ENCODE assay signal across 38 cellular contexts in genomic region chr13:44592448-44592847, GRCh38.
"Had no signal": no experiment of that assay in that cellular context is flagged by ENCODE, and none has a peak within 500 bp of the region (broad histone marks: within the 10 kb centered on the region; RNA-seq: fewer than 3 reads in every experiment).

No MANE protein-coding gene starts in this region.

- H3K36me3 Mint-ChIP-seq: activated CD4-positive, alpha-beta memory T cell treated with anti-CD3 and anti-CD28 coated beads for 36 hours; activated naive CD4-positive, alpha-beta T cell treated with anti-CD3 and anti-CD28 coated beads, Interleukin-2, amount 50 U/mL, for 72 hours; activated naive CD8-positive, alpha-beta T cell treated with anti-CD3 and anti-CD28 coated beads for 36 hours had no signal

- H3K27me3 ChIP-seq: adrenal gland, body of pancreas, brain microvascular endothelial cell, breast epithelium had no signal

- FAIRE-seq: astrocyte, TTC549 had no signal

- DNase-seq: activated B cell treated with CpG ODN at 0.5 μM for 24 hours; activated CD4-positive, alpha-beta memory T cell treated with anti-CD3 and anti-CD28 coated beads for 36 hours; activated CD4-positive, alpha-beta T cell treated with anti-CD3 and anti-CD28 coated beads for 4 hours; activated CD4-positive, alpha-beta T cell treated with anti-CD3 and anti-CD28 coated beads, Interleukin-2, amount 10 ng/mL, durations not matched to agents 24 days and 14 days; activated CD4-positive, alpha-beta T cell treated with anti-CD3 and anti-CD28 coated beads, Interleukin-2, amount 50 U/mL, for 1 hour; activated CD4-positive, alpha-beta T cell treated with anti-CD3 and anti-CD28 coated beads, Interleukin-2, amount 50 U/mL, for 4 hours; activated CD4-positive, CD25-positive, alpha-beta regulatory T cell treated with anti-CD3 and anti-CD28 coated beads, Interleukin-2, amount 50 U/mL, for 72 hours; activated CD8-positive, alpha-beta memory T cell treated with anti-CD3 and anti-CD28 coated beads, Interleukin-2, amount 50 U/mL, for 4 hours; activated CD8-positive, alpha-beta T cell treated with anti-CD3 and anti-CD28 coated beads for 36 hours; activated effector memory CD4-positive, alpha-beta T cell treated with anti-CD3 and anti-CD28 coated beads, Interleukin-2, amount 50 U/mL, for 16 hours; activated gamma-delta T cell treated with Interleukin-2 at 50 U/mL for 16 hours; activated naive CD4-positive, alpha-beta T cell; activated naive CD4-positive, alpha-beta T cell treated with anti-CD3 and anti-CD28 coated beads for 36 hours; activated naive CD4-positive, alpha-beta T cell treated with anti-CD3 and anti-CD28 coated beads, Interleukin-2, amount 50 U/mL, for 16 hours; activated naive CD8-positive, alpha-beta T cell treated with anti-CD3 and anti-CD28 coated beads for 36 hours; activated T-cell treated with anti-CD3 and anti-CD28 coated beads for 4 hours; activated T-cell treated with anti-CD3 and anti-CD28 coated beads, Interleukin-2, amount 50 U/mL, for 1 hour; activated T-cell treated with anti-CD3 and anti-CD28 coated beads, Interleukin-2, amount 50 U/mL, for 4 hours; activated T-cell treated with anti-CD3 and anti-CD28 coated beads, Interleukin-2, amount 50 U/mL, for 72 hours; adrenal gland; amniotic stem cell; aorta; body of pancreas; brain microvascular endothelial cell; central memory CD4-positive, alpha-beta T cell; SW 1271; T-helper 1 cell; T-helper 2 cell; T-helper 9 cell had no signal

- H3K27ac ChIP-seq: adrenal gland, body of pancreas, brain microvascular endothelial cell, breast epithelium, VCaP had no signal

- H3K4me3 ChIP-seq: adrenal gland, body of pancreas, breast epithelium had no signal

- H3K4me1 ChIP-seq: adrenal gland, body of pancreas, breast epithelium had no signal

- H3K36me3 ChIP-seq: adrenal gland, brain microvascular endothelial cell, breast epithelium had no signal

- H3K9me3 Mint-ChIP-seq: activated B cell treated with CpG ODN at 0.5 μM for 24 hours; activated CD4-positive, alpha-beta T cell treated with anti-CD3 and anti-CD28 coated beads, Interleukin-2, amount 10 ng/mL, durations not matched to agents 24 days and 14 days; activated naive CD4-positive, alpha-beta T cell treated with anti-CD3 and anti-CD28 coated beads for 36 hours; activated naive CD4-positive, alpha-beta T cell treated with anti-CD3 and anti-CD28 coated beads, Interleukin-2, amount 50 U/mL, for 72 hours; activated naive CD8-positive, alpha-beta T cell treated with anti-CD3 and anti-CD28 coated beads for 36 hours; activated T-cell treated with anti-CD3 and anti-CD28 coated beads, Interleukin-2, amount 50 U/mL, for 72 hours; activated T-helper 17 cell treated with anti-CD3 and anti-CD28 coated beads, Interleukin-2, amount 50 U/mL, for 72 hours had no signal

- H3K4me1 Mint-ChIP-seq: activated B cell treated with CpG ODN at 0.5 μM for 24 hours; activated CD4-positive, alpha-beta T cell treated with anti-CD3 and anti-CD28 coated beads, Interleukin-2, amount 10 ng/mL, durations not matched to agents 24 days and 14 days; activated T-helper 17 cell treated with anti-CD3 and anti-CD28 coated beads, Interleukin-2, amount 50 U/mL, for 72 hours had no signal

- H3K4me3 Mint-ChIP-seq: activated B cell treated with CpG ODN at 0.5 μM for 24 hours; activated CD4-positive, alpha-beta memory T cell treated with anti-CD3 and anti-CD28 coated beads for 36 hours; activated CD4-positive, alpha-beta T cell treated with anti-CD3 and anti-CD28 coated beads, Interleukin-2, amount 10 ng/mL, durations not matched to agents 24 days and 14 days; activated CD8-positive, alpha-beta T cell treated with anti-CD3 and anti-CD28 coated beads for 36 hours; activated naive CD4-positive, alpha-beta T cell treated with anti-CD3 and anti-CD28 coated beads for 36 hours; activated naive CD8-positive, alpha-beta T cell treated with anti-CD3 and anti-CD28 coated beads for 36 hours; activated T-cell treated with anti-CD3 and anti-CD28 coated beads, Interleukin-2, amount 50 U/mL, for 4 hours; activated T-cell treated with anti-CD3 and anti-CD28 coated beads, Interleukin-2, amount 50 U/mL, for 72 hours; activated T-helper 1 cell treated with anti-CD3 and anti-CD28 coated beads, Interleukin-12 subunit alpha, Interleukin-12 subunit beta, Interleukin-2, Interleukin-4 antibody, amounts not matched to agents 30 ng/mL and 10 ng/mL and 1 ng/mL, durations not matched to agents 14 hours and 24 hours and 36 hours; activated T-helper 17 cell treated with anti-CD3 and anti-CD28 coated beads, Interleukin-2, amount 50 U/mL, for 72 hours; T-helper 1 cell treated with Interleukin-12 subunit alpha and Interleukin-12 subunit beta and Interleukin-4 antibody, amounts not matched to agents 30 μg/mL and 1 μg/mL, for 36 hours; T-helper 2 cell treated with Interferon-gamma antibody and Interleukin-4, amounts not matched to agents 5 μg/mL and 100 μg/mL, for 36 hours had no signal

- H3K9me3 ChIP-seq: adrenal gland, body of pancreas, breast epithelium had no signal

- ATAC-seq: activated CD8-positive, alpha-beta T cell treated with anti-CD3 and anti-CD28 coated beads for 36 hours; activated naive CD4-positive, alpha-beta T cell treated with anti-CD3 and anti-CD28 coated beads, Interleukin-2, amount 50 U/mL, for 72 hours; activated T-cell treated with anti-CD3 and anti-CD28 coated beads, Interleukin-2, amount 50 U/mL, for 4 hours; activated T-cell treated with anti-CD3 and anti-CD28 coated beads, Interleukin-2, amount 50 U/mL, for 72 hours; activated T-helper 17 cell treated with anti-CD3 and anti-CD28 coated beads, Interleukin-2, amount 50 U/mL, for 72 hours; body of pancreas had no signal

- H3K27ac Mint-ChIP-seq: activated B cell treated with CpG ODN at 0.5 μM for 24 hours; activated CD4-positive, alpha-beta memory T cell treated with anti-CD3 and anti-CD28 coated beads for 36 hours; activated CD4-positive, alpha-beta T cell treated with anti-CD3 and anti-CD28 coated beads, Interleukin-2, amount 10 ng/mL, durations not matched to agents 24 days and 14 days; activated CD8-positive, alpha-beta T cell treated with anti-CD3 and anti-CD28 coated beads for 36 hours; activated naive CD4-positive, alpha-beta T cell treated with anti-CD3 and anti-CD28 coated beads for 36 hours; activated naive CD4-positive, alpha-beta T cell treated with anti-CD3 and anti-CD28 coated beads, Interleukin-2, amount 50 U/mL, for 72 hours; activated naive CD8-positive, alpha-beta T cell treated with anti-CD3 and anti-CD28 coated beads for 36 hours; activated T-cell treated with anti-CD3 and anti-CD28 coated beads, Interleukin-2, amount 50 U/mL, for 72 hours; activated T-helper 1 cell treated with anti-CD3 and anti-CD28 coated beads, Interleukin-12 subunit alpha, Interleukin-12 subunit beta, Interleukin-2, Interleukin-4 antibody, amounts not matched to agents 30 ng/mL and 10 ng/mL and 1 ng/mL, durations not matched to agents 14 hours and 24 hours and 36 hours; activated T-helper 17 cell treated with anti-CD3 and anti-CD28 coated beads, Interleukin-2, amount 50 U/mL, for 72 hours; T-helper 1 cell treated with Interleukin-12 subunit alpha and Interleukin-12 subunit beta and Interleukin-4 antibody, amounts not matched to agents 30 μg/mL and 1 μg/mL, for 36 hours; T-helper 2 cell treated with Interferon-gamma antibody and Interleukin-4, amounts not matched to agents 5 μg/mL and 100 μg/mL, for 36 hours had no signal
